In genomic region chrX:153073331-153073730, GRCh38 we compare ENCODE assay signal across 2 cellular contexts. TPM values are rescaled to one million over a fixed set of nuclear protein-coding genes. Genes with fewer than 3 reads are reported as not detected.
"Had no signal": no experiment of that assay in that cellular context is flagged by ENCODE, and none has a peak within 500 bp of the region (broad histone marks: within the 10 kb centered on the region; RNA-seq: fewer than 3 reads in every experiment).

No MANE protein-coding gene starts in this region.

RNA-seq across cellular contexts. Expression of gene PNMA3, which starts 17.1 kb away (rescaled TPM):
- total RNA-seq: ascending aorta, bronchial epithelial cell had no signal
